In the genomic region with DNA sequence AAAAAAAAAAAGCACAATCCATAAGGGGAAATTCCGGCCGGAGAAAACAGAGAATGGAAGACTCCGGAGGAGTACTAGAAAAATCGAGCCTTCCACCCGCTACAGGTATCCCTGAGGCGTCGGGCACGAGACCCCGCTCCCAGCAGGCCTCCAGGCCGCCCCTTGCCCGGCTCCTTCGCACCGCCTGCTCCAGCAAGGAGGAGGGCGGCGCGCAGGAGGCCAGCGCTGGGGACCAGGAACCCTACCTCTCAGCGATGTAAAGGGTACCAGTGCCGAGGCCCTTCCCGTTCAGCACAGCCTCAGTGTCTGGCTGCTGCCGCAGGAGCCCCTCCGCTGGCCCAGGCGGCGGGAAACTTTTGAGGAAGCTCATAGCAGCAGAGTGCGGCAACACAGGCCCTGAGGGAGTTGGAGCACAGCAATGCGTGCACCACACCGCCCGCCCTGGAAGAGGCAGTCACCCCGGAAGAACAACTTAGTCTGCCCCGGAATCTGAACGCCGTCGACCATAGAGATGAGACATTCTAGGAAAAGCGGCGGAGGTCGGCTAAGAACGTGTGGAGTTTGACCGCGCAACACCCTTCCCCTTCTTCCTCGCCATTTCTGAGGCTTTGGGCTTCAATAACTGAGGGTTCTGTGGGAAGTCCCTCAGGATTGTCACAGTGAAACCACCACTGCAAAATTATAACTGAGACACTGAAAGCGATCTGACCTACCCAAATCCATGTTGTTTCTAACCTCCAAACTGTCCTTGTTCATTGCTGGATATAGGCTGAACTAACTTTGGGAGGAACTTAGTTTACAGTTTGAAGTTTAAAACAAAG, we compare ENCODE assay signal across 8 cellular contexts. TPM values are rescaled to one million over a fixed set of nuclear protein-coding genes. Genes with fewer than 3 reads are reported as not detected.
A peak's percentile ranks its signal among the peaks of the same experiment; 100 is the strongest.
DNase-seq lines count a peak whose midpoint lies in the region; ATAC-seq, FAIRE-seq and TF ChIP-seq lines count a peak whose summit lies in the region.

A gene with protein sequence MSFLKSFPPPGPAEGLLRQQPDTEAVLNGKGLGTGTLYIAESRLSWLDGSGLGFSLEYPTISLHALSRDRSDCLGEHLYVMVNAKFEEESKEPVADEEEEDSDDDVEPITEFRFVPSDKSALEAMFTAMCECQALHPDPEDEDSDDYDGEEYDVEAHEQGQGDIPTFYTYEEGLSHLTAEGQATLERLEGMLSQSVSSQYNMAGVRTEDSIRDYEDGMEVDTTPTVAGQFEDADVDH (minus strand): TSS at position 450 of the 821 bp plus-strand sequence. CDS start 80 bp downstream, at position 370.

- TF ChIP-seq CTCF in VCaP (conservative IDR thresholded peaks at IDR 0.05) (no peak), breast epithelium (IDR thresholded peaks at IDR 0.05) (no peak)

- H3K36me3 ChIP-seq in breast epithelium (no peaks in the 10 kb centered on the region), small intestine (ENCODE audit: control insufficient read depth in 2 of 2, insufficient read depth in 2 of 2, low read length in 2 of 2) (no peaks in the 10 kb centered on the region)

- DNase-seq in A172 (ENCODE audit: low spot score) (peak; percentile 89), NCI-H2171 (lab: John Stamatoyannopoulos, UW) (peak; percentile 96), breast epithelium (ENCODE audit: low spot score in 2 of 2) (peak; percentile 79 to 84), iPS-NIHi11 (ENCODE audit: low spot score) (peak; percentile 87), small intestine (peak; percentile 90)

- no peak for FAIRE-seq in small intestine (lab: Jason Lieb, UNC)

- WGBS in small intestine, 3 donors, result 1% methylated on average over 39 to 41 of the region's 41 CpGs

- peak within 1 kb of the TSS; percentile 80 to 94 (median 92) for H3K4me3 ChIP-seq in breast epithelium
- H3K4me3 ChIP-seq in small intestine (ENCODE audit: low read depth in 1 of 2, low read length in 2 of 2), result peak within 1 kb of the TSS; percentile 76 to 91

- no peaks in the 10 kb centered on the region for H3K9me3 ChIP-seq in breast epithelium
- no peaks in the 10 kb centered on the region for H3K9me3 ChIP-seq in small intestine (ENCODE audit: control insufficient read depth, low read depth)

- H3K27ac ChIP-seq in VCaP (peak within 1 kb of the TSS; percentile 90), breast epithelium (peak within 1 kb of the TSS; percentile 83 to 87), small intestine (ENCODE audit: low read depth in 1 of 2, low read length in 1 of 2) (peak within 1 kb of the TSS; percentile 69 to 93)

- TF ChIP-seq POLR2A in breast epithelium (IDR thresholded peaks at IDR 0.05), result peak; percentile 69

- H3K27me3 ChIP-seq in breast epithelium (no peaks in the 10 kb centered on the region), small intestine (ENCODE audit: control insufficient read depth in 2 of 2, insufficient read depth in 2 of 2, low read length in 2 of 2) (no peaks in the 10 kb centered on the region)

- intact Hi-C loops in breast epithelium (cut with DNase I; ENCODE audit: low total_unique reads), result no loop called here

- ATAC-seq in GM18858 (IDR thresholded peaks at IDR 0.05; ENCODE audit: unreplicated experiment) (peak; percentile 88), HG03097 (IDR thresholded peaks at IDR 0.05; ENCODE audit: low FRiP score, unreplicated experiment) (peak; percentile 91)

- H3K4me1 ChIP-seq in breast epithelium, result peaks cover 0 to 6% of the 10 kb centered on the region in 2 donors
- peaks cover 3 to 8% of the 10 kb centered on the region in 2 donors for H3K4me1 ChIP-seq in small intestine (ENCODE audit: control insufficient read depth in 2 of 2, insufficient read depth in 1 of 2, low read depth in 1 of 2, low read length in 1 of 2)

RNA-seq across cellular contexts. Expression of the gene that starts here (rescaled TPM):
- total RNA-seq in A172 (2014; rRNA removed; shearing (Covaris generic)), result 318 and 354 TPM in 2 replicates
- 100 to 1,000 TPM in 2 of 3 donors, 10 to 100 TPM in 1; 57.4 to 129 (median 110) TPM for total RNA-seq in breast epithelium
- polyA plus RNA-seq in small intestine, result 100 to 1,000 TPM in 1 of 3 donors, 10 to 100 TPM in 2; 64.6 to 115 (median 67.3) TPM

Comparison
In these comparisons a context has a peak if more than half of its experiments do, and no peak if none do; other contexts are left out.
1. Peak in every context shown above with its lines: DNase-seq, ATAC-seq, H3K4me3 ChIP-seq and H3K27ac ChIP-seq.